ENCODE assay signal across 12 cellular contexts in genomic region chr1:158148458-158148857, GRCh38. TPM values are rescaled to one million over a fixed set of nuclear protein-coding genes. Genes with fewer than 3 reads are reported as not detected.
A peak's percentile ranks its signal among the peaks of the same experiment; 100 is the strongest.
DNase-seq lines count a peak whose midpoint lies in the region; ATAC-seq and TF ChIP-seq lines count a peak whose summit lies in the region.
"Had no signal": no experiment of that assay in that cellular context is flagged by ENCODE, and none has a peak within 500 bp of the region (broad histone marks: within the 10 kb centered on the region; RNA-seq: fewer than 3 reads in every experiment).

No MANE protein-coding gene starts in this region.

- peak overlapping the region; percentile 89 for H3K4me3 Mint-ChIP-seq in activated CD4-positive, alpha-beta memory T cell treated with anti-CD3 and anti-CD28 coated beads, Interleukin-2, amount 10 ng/mL, durations not matched to agents 7 days and 5 days
- peak overlapping the region; percentile 77 to 99 (median 98) for H3K4me3 Mint-ChIP-seq in naive B cell

- POLR2A ChIA-PET in activated CD4-positive, alpha-beta memory T cell treated with anti-CD3 and anti-CD28 coated beads, Interleukin-2, amount 10 ng/mL, durations not matched to agents 7 days and 5 days (lab: Charles Lee), result no interaction called here

- peaks cover 16% of the 10 kb centered on the region for H3K4me1 Mint-ChIP-seq in activated CD4-positive, alpha-beta memory T cell treated with anti-CD3 and anti-CD28 coated beads, Interleukin-2, amount 10 ng/mL, durations not matched to agents 7 days and 5 days
- H3K4me1 Mint-ChIP-seq in naive B cell, result peaks cover 39 to 44% (median 40%) of the 10 kb centered on the region in 3 donors

- DNase-seq in AML-193 (lab: John Stamatoyannopoulos, UW) (peak; percentile 46 to 48), G401 (ENCODE audit: low spot score) (peak; percentile 4), naive B cell (no peak), COLO829 (ENCODE audit: low spot score) (no peak), nucleus accumbens (lab: John Stamatoyannopoulos, UW) (no peak), NCI-H2227 treated with DMSO at 0.1 percent for 48 hours (lab: John Stamatoyannopoulos, UW) (no peak), GM13976 (ENCODE audit: low spot score) (no peak)
- DNase-seq in activated CD4-positive, alpha-beta memory T cell treated with anti-CD3 and anti-CD28 coated beads, Interleukin-2, amount 10 ng/mL, durations not matched to agents 7 days and 5 days, result no peak
- DNase-seq: aorta, DMS 273 treated with DMSO at 0.1 percent for 48 hours, left colon, NCI-H1105 treated with DMSO at 0.1 percent for 48 hours had no signal

- H3K9me3 Mint-ChIP-seq in activated CD4-positive, alpha-beta memory T cell treated with anti-CD3 and anti-CD28 coated beads, Interleukin-2, amount 10 ng/mL, durations not matched to agents 7 days and 5 days, result no peaks in the 10 kb centered on the region
- H3K9me3 Mint-ChIP-seq in naive B cell, result peaks cover 0 to 15% (median 8%) of the 10 kb centered on the region in 7 donors

- CTCF ChIA-PET in activated CD4-positive, alpha-beta memory T cell treated with anti-CD3 and anti-CD28 coated beads, Interleukin-2, amount 10 ng/mL, durations not matched to agents 7 days and 5 days (lab: Charles Lee), result no interaction called here

- in situ Hi-C loops in G401 (cut with HindIII; ENCODE audit: low sequenced_read_pairs), result no loop called here
- in situ Hi-C loops in GM13976 (cut with MboI; ENCODE audit: low sequenced_read_pairs, unreplicated experiment), result no loop called here

- peaks cover 5% of the 10 kb centered on the region for H3K27me3 Mint-ChIP-seq in activated CD4-positive, alpha-beta memory T cell treated with anti-CD3 and anti-CD28 coated beads, Interleukin-2, amount 10 ng/mL, durations not matched to agents 7 days and 5 days
- H3K27me3 Mint-ChIP-seq in naive B cell, result no peaks in the 10 kb centered on the region

- no peak for TF ChIP-seq CTCF in GM13976 (IDR thresholded peaks at IDR 0.05; ENCODE audit: borderline replicate concordance, control extremely low read depth, extremely low read depth, insufficient read depth, missing control alignments)

- ATAC-seq in naive B cell (ENCODE audit: low read depth in 2 of 2), result peak; percentile 51
- ATAC-seq: left colon had no signal

- no peak overlapping the region for H3K27ac Mint-ChIP-seq in activated CD4-positive, alpha-beta memory T cell treated with anti-CD3 and anti-CD28 coated beads, Interleukin-2, amount 10 ng/mL, durations not matched to agents 7 days and 5 days
- H3K27ac Mint-ChIP-seq in naive B cell, result peak overlapping the region in 5 of 6 donors; percentile 65 to 99 (median 87)

- no peaks in the 10 kb centered on the region for H3K36me3 Mint-ChIP-seq in activated CD4-positive, alpha-beta memory T cell treated with anti-CD3 and anti-CD28 coated beads, Interleukin-2, amount 10 ng/mL, durations not matched to agents 7 days and 5 days (ENCODE audit: low read depth)
- H3K36me3 Mint-ChIP-seq in naive B cell, result peaks cover 0 to 5% of the 10 kb centered on the region in 2 donors

RNA-seq across cellular contexts. Expression of gene CD1D, which starts 32.2 kb away (rescaled TPM):
- not detected in 2 replicates for total RNA-seq in G401 (2014; rRNA removed; shearing (Covaris generic))
- total RNA-seq in activated CD4-positive, alpha-beta memory T cell treated with anti-CD3 and anti-CD28 coated beads, Interleukin-2, amount 10 ng/mL, durations not matched to agents 7 days and 5 days, result not detected
- polyA plus RNA-seq in naive B cell (ENCODE audit: low read depth in 6 of 6), result 10 to 100 TPM in 4 of 6 donors, 1 to 10 TPM in 2; 4.1 to 19.4 (median 11.6) TPM

Comparison
In these comparisons a context has a peak if more than half of its experiments do, and no peak if none do; other contexts are left out.
1. DNase-seq: peak in AML-193 (2 of 2) and G401 (single experiment); none in activated CD4-positive, alpha-beta memory T cell treated with anti-CD3 and anti-CD28 coated beads, Interleukin-2, amount 10 ng/mL, durations not matched to agents 7 days and 5 days (single experiment), naive B cell (single experiment), COLO829 (single experiment), nucleus accumbens (0 of 56), NCI-H2227 treated with DMSO at 0.1 percent for 48 hours (single experiment) and GM13976 (single experiment).